ENCODE assay signal across 2 cellular contexts in genomic region chr16:70540994-70541393, GRCh38.
TF ChIP-seq lines count a peak whose summit lies in the region.

No MANE protein-coding gene starts in this region.

TF ChIP-seq in HepG2, 621 proteins besides CTCF, POLR2A, EP300 and RAD21:
- TF ChIP-seq RFX5 (IDR thresholded peaks at IDR 0.05; ENCODE audit: low read depth, low read length): peak; percentile 70
- TF ChIP-seq RBFOX2 (IDR thresholded peaks at IDR 0.05; ENCODE audit: low read depth, low read length): peak; percentile 43; the same call in 1 of the 2 replicates
- no peak for TF ChIP-seq ZNF773 (CRISPR knock-in tag; IDR thresholded peaks at IDR 0.05; ENCODE audit: borderline replicate concordance)
TF ChIP-seq in HepG2: peak in this region for 2.

TF ChIP-seq in GM12878, 131 proteins besides CTCF, POLR2A, EP300 and RAD21:
- TF ChIP-seq SKIL (IDR thresholded peaks at IDR 0.05; ENCODE audit: low read depth, poor library complexity, severe bottlenecking) (no peak), ZBED1 (IDR thresholded peaks at IDR 0.05; ENCODE audit: borderline replicate concordance) (no peak), JUNB (IDR thresholded peaks at IDR 0.05) (no peak), HDAC2 (IDR thresholded peaks at IDR 0.05) (no peak), CREB1 (IDR thresholded peaks at IDR 0.05; ENCODE audit: low read depth) (peak; percentile 44; the same call in 1 of the 2 replicates), RFX5 (IDR thresholded peaks at IDR 0.05; ENCODE audit: low read depth, low read length) (peak; percentile 73), TCF3 (IDR thresholded peaks at IDR 0.05; ENCODE audit: borderline replicate concordance, insufficient read depth, low read depth, low read length) (no peak)
TF ChIP-seq in GM12878: peak in this region for 2.
